Comparison of ENCODE assay signal across 12 cellular contexts in genomic region chr16:10322723-10323527, GRCh38.
"Had no signal": no experiment of that assay in that cellular context is flagged by ENCODE, and none has a peak within 500 bp of the region (broad histone marks: within the 10 kb centered on the region; RNA-seq: fewer than 3 reads in every experiment).

No MANE protein-coding gene starts in this region.

- DNase-seq: activated naive CD4-positive, alpha-beta T cell treated with anti-CD3 and anti-CD28 coated beads, Interleukin-2, amount 50 U/mL, for 16 hours; effector memory CD4-positive, alpha-beta T cell; kidney; mucosa of descending colon; natural killer cell; occipital lobe; stimulated activated CD4-positive, alpha-beta T cell treated with anti-CD3 and anti-CD28 coated beads, Interleukin-2, amount 100 ng/mL, for 48 hours; stimulated activated naive CD8-positive, alpha-beta T cell treated with anti-CD3 and anti-CD28 coated beads, Interleukin-15, Interleukin-2, amounts not matched to agents 100 U/mL and 50 U/mL, for 24 hours; upper lobe of right lung had no signal

- ATAC-seq: activated CD4-positive, CD25-positive, alpha-beta regulatory T cell treated with anti-CD3 and anti-CD28 coated beads, Interleukin-2, amount 50 U/mL, for 24 hours; mucosa of descending colon; natural killer cell; stimulated activated naive CD8-positive, alpha-beta T cell treated with anti-CD3 and anti-CD28 coated beads, Interleukin-15, Interleukin-2, amounts not matched to agents 100 U/mL and 50 U/mL, for 24 hours; upper lobe of right lung had no signal

- H3K36me3 Mint-ChIP-seq: natural killer cell had no signal

- H3K4me3 Mint-ChIP-seq: central memory CD8-positive, alpha-beta T cell; natural killer cell had no signal

- H3K27ac Mint-ChIP-seq: activated T-helper 2 cell treated with anti-CD3 and anti-CD28 coated beads, Interferon-gamma antibody, Interleukin-2, Interleukin-4, amounts not matched to agents 10 μg/mL and 5 μg/mL and 100 μg/mL, durations not matched to agents 14 hours and 24 hours and 36 hours; natural killer cell had no signal

- H3K9me3 Mint-ChIP-seq: natural killer cell had no signal

- H3K27me3 Mint-ChIP-seq: central memory CD8-positive, alpha-beta T cell had no signal
